ENCODE assay signal across 22 cellular contexts in the genomic region with DNA sequence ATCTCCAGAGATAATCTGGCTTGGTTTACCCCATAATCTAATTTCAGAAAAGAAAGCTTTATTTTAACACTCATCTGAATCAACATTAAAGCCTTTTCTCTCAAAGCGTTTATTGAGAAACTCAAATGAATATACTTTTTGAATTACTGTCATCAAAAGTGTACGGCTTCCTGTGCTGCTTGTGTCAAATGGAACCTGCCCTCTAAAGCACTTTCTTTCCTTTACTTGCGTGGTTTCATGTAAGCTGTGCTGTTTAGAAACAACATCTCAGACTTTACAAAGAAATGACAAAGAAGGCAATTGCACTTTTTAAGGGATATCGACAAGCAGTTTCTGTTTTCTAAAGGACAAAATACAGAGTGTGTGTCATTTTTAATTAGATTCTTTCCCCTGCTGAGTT. TPM values are rescaled to one million over a fixed set of nuclear protein-coding genes. Genes with fewer than 3 reads are reported as not detected.
DNase-seq lines count a peak whose midpoint lies in the region; ATAC-seq and TF ChIP-seq lines count a peak whose summit lies in the region.
"Had no signal": no experiment of that assay in that cellular context is flagged by ENCODE, and none has a peak within 500 bp of the region (broad histone marks: within the 10 kb centered on the region; RNA-seq: fewer than 3 reads in every experiment).

No MANE protein-coding gene starts in this region.

- H3K18ac ChIP-seq in mesendoderm (ENCODE audit: low read length) = no peak overlapping the region

- H3K27me3 ChIP-seq in GM06990 (replicated peaks; ENCODE audit: control insufficient read depth, insufficient read depth, low read length) (no peaks in the 10 kb centered on the region), OCI-LY3 (ENCODE audit: low read depth, low read length) (no peaks in the 10 kb centered on the region), neural progenitor cell (no peaks in the 10 kb centered on the region), mesendoderm (ENCODE audit: insufficient read depth, low read length, poor library complexity) (no peaks in the 10 kb centered on the region)
- H3K27me3 ChIP-seq: MG63 had no signal

- H3K56ac ChIP-seq in mesendoderm (ENCODE audit: low read length) = no peak overlapping the region

- H3K4me1 ChIP-seq in OCI-LY3 (ENCODE audit: low read length) (peaks cover 11% of the 10 kb centered on the region), neural progenitor cell (peaks cover 17% of the 10 kb centered on the region), mesendoderm (ENCODE audit: control insufficient read depth, low read depth, low read length) (no peaks in the 10 kb centered on the region)
- H3K4me1 ChIP-seq: Caco-2 had no signal

- H3K36me3 Mint-ChIP-seq in activated CD8-positive, alpha-beta memory T cell treated with anti-CD3 and anti-CD28 coated beads, Interleukin-2, amount 10 ng/mL, durations not matched to agents 7 days and 5 days = no peaks in the 10 kb centered on the region
- no peaks in the 10 kb centered on the region for H3K36me3 Mint-ChIP-seq in neural progenitor cell
- H3K36me3 Mint-ChIP-seq: IgD-negative memory B cell had no signal

- TF ChIP-seq CTCF in GM06990 (IDR thresholded peaks at IDR 0.05; ENCODE audit: insufficient read depth, low read length, poor library complexity, severe bottlenecking) (no peak), OCI-LY3 (IDR thresholded peaks at IDR 0.05; ENCODE audit: low read depth, low read length) (no peak), neural progenitor cell (IDR thresholded peaks at IDR 0.05) (no peak)

- H3K36me3 ChIP-seq in GM06990 (ENCODE audit: control insufficient read depth, insufficient read depth, low read length) = peaks cover 3% of the 10 kb centered on the region; the same call in 1 of the 2 replicates
- H3K36me3 ChIP-seq in OCI-LY3 (replicated peaks; ENCODE audit: low read depth, low read length) = peaks cover 11% of the 10 kb centered on the region
- H3K36me3 ChIP-seq in neural progenitor cell = no peaks in the 10 kb centered on the region
- H3K36me3 ChIP-seq in mesendoderm (ENCODE audit: control insufficient read depth, insufficient read depth, low read length) = no peaks in the 10 kb centered on the region

- H3F3A ChIP-seq in neural progenitor cell (ENCODE audit: low read depth) = peaks cover 9% of the 10 kb centered on the region

- H3K79me2 ChIP-seq in OCI-LY3 (ENCODE audit: low read length) (no peaks in the 10 kb centered on the region), neural progenitor cell (ENCODE audit: low read depth) (no peaks in the 10 kb centered on the region), mesendoderm (ENCODE audit: control insufficient read depth, insufficient read depth, low read length) (no peaks in the 10 kb centered on the region)

- CTCF ChIA-PET in activated CD8-positive, alpha-beta memory T cell treated with anti-CD3 and anti-CD28 coated beads, Interleukin-2, amount 10 ng/mL, durations not matched to agents 7 days and 5 days (lab: Charles Lee) = interaction anchor here (0.8 to 1.2 kb wide), 3 partner anchors 8 to 15 kb away, joined by 3 read pairs; no protein-coding TSS in a partner anchor

- no peak overlapping the region for H3K27ac ChIP-seq in OCI-LY3 (ENCODE audit: low read length)
- H3K27ac ChIP-seq in neural progenitor cell = peak overlapping the region; percentile 26
- no peak overlapping the region for H3K27ac ChIP-seq in mesendoderm (ENCODE audit: low read depth, low read length)
- H3K27ac ChIP-seq: PC-9, RWPE1 had no signal

- H3K4me2 ChIP-seq in OCI-LY3 (ENCODE audit: low read length) (peak overlapping the region; percentile 75), neural progenitor cell (peak overlapping the region; percentile 38), mesendoderm (ENCODE audit: low read length) (no peak overlapping the region)
- H3K4me2 ChIP-seq: GM23338, PC-9 had no signal

- no peak overlapping the region for H3K4me3 ChIP-seq in GM06990 (replicated peaks; ENCODE audit: low read depth, low read length)
- peak overlapping the region; percentile 56 for H3K4me3 ChIP-seq in OCI-LY3 (ENCODE audit: low read length)
- no peak overlapping the region for H3K4me3 ChIP-seq in neural progenitor cell
- H3K4me3 ChIP-seq in mesendoderm (ENCODE audit: low read length) = no peak overlapping the region
- H3K4me3 ChIP-seq: GM23338, MG63, PC-9 had no signal

- H3K23ac ChIP-seq in mesendoderm (ENCODE audit: low read length) = no peak overlapping the region

- no peaks in the 10 kb centered on the region for H4K20me1 ChIP-seq in OCI-LY3 (ENCODE audit: insufficient read depth, low read length)
- no peaks in the 10 kb centered on the region for H4K20me1 ChIP-seq in neural progenitor cell (ENCODE audit: low read depth)

- no peak overlapping the region for H2AK5ac ChIP-seq in mesendoderm (ENCODE audit: low read length)

- H3K27me3 Mint-ChIP-seq in activated CD8-positive, alpha-beta memory T cell treated with anti-CD3 and anti-CD28 coated beads, Interleukin-2, amount 10 ng/mL, durations not matched to agents 7 days and 5 days = peaks cover 12% of the 10 kb centered on the region
- peaks cover 2% of the 10 kb centered on the region for H3K27me3 Mint-ChIP-seq in neural progenitor cell (ENCODE audit: insufficient read depth, low read depth)

- no peak overlapping the region for H2BK120ac ChIP-seq in mesendoderm (ENCODE audit: low read depth, low read length)

- H4K8ac ChIP-seq in mesendoderm (ENCODE audit: low read depth, low read length) = no peak overlapping the region

- H3K9ac ChIP-seq in OCI-LY3 (ENCODE audit: low read length) = peak overlapping the region; percentile 17; the same call in 1 of the 2 replicates
- H3K9ac ChIP-seq in neural progenitor cell = no peak overlapping the region
- no peak overlapping the region for H3K9ac ChIP-seq in mesendoderm (ENCODE audit: low read length)

- H3K27ac Mint-ChIP-seq in activated CD8-positive, alpha-beta memory T cell treated with anti-CD3 and anti-CD28 coated beads, Interleukin-2, amount 10 ng/mL, durations not matched to agents 7 days and 5 days = no peak overlapping the region
- H3K27ac Mint-ChIP-seq in neural progenitor cell = no peak overlapping the region
- H3K27ac Mint-ChIP-seq: CD4-positive, alpha-beta T cell; GM23338; IgD-negative memory B cell had no signal

- no peaks in the 10 kb centered on the region for H3K9me3 Mint-ChIP-seq in activated CD8-positive, alpha-beta memory T cell treated with anti-CD3 and anti-CD28 coated beads, Interleukin-2, amount 10 ng/mL, durations not matched to agents 7 days and 5 days (ENCODE audit: low read depth)
- H3K9me3 Mint-ChIP-seq in neural progenitor cell = no peaks in the 10 kb centered on the region
- H3K9me3 Mint-ChIP-seq: CD4-positive, alpha-beta T cell; GM23338; IgD-negative memory B cell had no signal

- H3K9me3 ChIP-seq in OCI-LY3 (ENCODE audit: insufficient read depth, low read length) (no peaks in the 10 kb centered on the region), neural progenitor cell (ENCODE audit: low read depth) (no peaks in the 10 kb centered on the region)
- H3K9me3 ChIP-seq: Caco-2, MG63 had no signal

- no peak overlapping the region for H3K4me3 Mint-ChIP-seq in activated CD8-positive, alpha-beta memory T cell treated with anti-CD3 and anti-CD28 coated beads, Interleukin-2, amount 10 ng/mL, durations not matched to agents 7 days and 5 days
- H3K4me3 Mint-ChIP-seq in neural progenitor cell = no peak overlapping the region
- H3K4me3 Mint-ChIP-seq: CD4-positive, alpha-beta T cell; GM23338; IgD-negative memory B cell had no signal

- no peak overlapping the region for H2BK15ac ChIP-seq in mesendoderm (replicated peaks; ENCODE audit: low read depth)

- H3K79me1 ChIP-seq in mesendoderm (ENCODE audit: low read length) = no peaks in the 10 kb centered on the region

- H3K4me1 Mint-ChIP-seq in activated CD8-positive, alpha-beta memory T cell treated with anti-CD3 and anti-CD28 coated beads, Interleukin-2, amount 10 ng/mL, durations not matched to agents 7 days and 5 days = peaks cover 4% of the 10 kb centered on the region
- peaks cover 12% of the 10 kb centered on the region for H3K4me1 Mint-ChIP-seq in neural progenitor cell
- H3K4me1 Mint-ChIP-seq: IgD-negative memory B cell had no signal

- H4K5ac ChIP-seq in mesendoderm (ENCODE audit: low read length) = no peak overlapping the region

- peak; percentile 36 for ATAC-seq in activated CD8-positive, alpha-beta memory T cell treated with anti-CD3 and anti-CD28 coated beads, Interleukin-2, amount 10 ng/mL, durations not matched to agents 7 days and 5 days
- no peak for ATAC-seq in GM19452 (IDR thresholded peaks at IDR 0.05; ENCODE audit: unreplicated experiment)
- ATAC-seq: GM23338 had no signal

- no CpG with 5 or more reads among the region's 4 CpGs for WGBS in mesendoderm (ENCODE audit: extremely low coverage, insufficient coverage, low lambda C conversion rate)

- DNase-seq in activated CD8-positive, alpha-beta memory T cell treated with anti-CD3 and anti-CD28 coated beads, Interleukin-2, amount 10 ng/mL, durations not matched to agents 7 days and 5 days = no peak
- DNase-seq in activated CD8-positive, alpha-beta memory T cell treated with anti-CD3 and anti-CD28 coated beads for 24 hours = no peak
- DNase-seq in GM06990 (ENCODE audit: extremely low read depth, insufficient read length) = peak; percentile 15
- peak; percentile 35 for DNase-seq in neural progenitor cell (ENCODE audit: low spot score)
- DNase-seq in mesendoderm = no peak
- DNase-seq: Caco-2; CD4-positive, alpha-beta T cell; HCEC 1CT; Kasumi-1; MG63; NCI-H1048; NCI-H1436; NCI-H1930; NCI-H226; NCI-H524; PC-9; SIG-M5 had no signal

- H3K4ac ChIP-seq in mesendoderm (ENCODE audit: low read depth, low read length) = no peak overlapping the region

- H2BK5ac ChIP-seq in mesendoderm (ENCODE audit: low read length) = no peak overlapping the region

- H2AFZ ChIP-seq in OCI-LY3 (ENCODE audit: low read depth, low read length) (no peak overlapping the region), neural progenitor cell (replicated peaks) (no peak overlapping the region)
- H2AFZ ChIP-seq: GM23338, PC-9 had no signal

RNA-seq across cellular contexts. Expression of a gene that starts 35.1 kb away (rescaled TPM):
- 1 to 10 TPM in 1 of 2 experiments, under 1 TPM in 1; 0.44 to 4.6 TPM for total RNA-seq in activated CD8-positive, alpha-beta memory T cell treated with anti-CD3 and anti-CD28 coated beads, Interleukin-2, amount 10 ng/mL, durations not matched to agents 7 days and 5 days
- total RNA-seq in neural progenitor cell (ENCODE audit: low replicate concordance) = 5.8 and 11.1 TPM in 2 replicates
- polyA plus RNA-seq in mesendoderm (2013, experiment 1 of 2) = 12.3 TPM
- polyA plus RNA-seq in mesendoderm (2013, experiment 2 of 2) = 10.7 TPM

Comparison
In these comparisons a context has a peak if more than half of its experiments do, and no peak if none do; other contexts are left out.
1. DNase-seq: peak in GM06990 (single experiment) and neural progenitor cell (single experiment); none in activated CD8-positive, alpha-beta memory T cell treated with anti-CD3 and anti-CD28 coated beads, Interleukin-2, amount 10 ng/mL, durations not matched to agents 7 days and 5 days (single experiment), activated CD8-positive, alpha-beta memory T cell treated with anti-CD3 and anti-CD28 coated beads for 24 hours (single experiment) and mesendoderm (single experiment).